ENCODE assay signal across 8 cellular contexts in the genomic region with DNA sequence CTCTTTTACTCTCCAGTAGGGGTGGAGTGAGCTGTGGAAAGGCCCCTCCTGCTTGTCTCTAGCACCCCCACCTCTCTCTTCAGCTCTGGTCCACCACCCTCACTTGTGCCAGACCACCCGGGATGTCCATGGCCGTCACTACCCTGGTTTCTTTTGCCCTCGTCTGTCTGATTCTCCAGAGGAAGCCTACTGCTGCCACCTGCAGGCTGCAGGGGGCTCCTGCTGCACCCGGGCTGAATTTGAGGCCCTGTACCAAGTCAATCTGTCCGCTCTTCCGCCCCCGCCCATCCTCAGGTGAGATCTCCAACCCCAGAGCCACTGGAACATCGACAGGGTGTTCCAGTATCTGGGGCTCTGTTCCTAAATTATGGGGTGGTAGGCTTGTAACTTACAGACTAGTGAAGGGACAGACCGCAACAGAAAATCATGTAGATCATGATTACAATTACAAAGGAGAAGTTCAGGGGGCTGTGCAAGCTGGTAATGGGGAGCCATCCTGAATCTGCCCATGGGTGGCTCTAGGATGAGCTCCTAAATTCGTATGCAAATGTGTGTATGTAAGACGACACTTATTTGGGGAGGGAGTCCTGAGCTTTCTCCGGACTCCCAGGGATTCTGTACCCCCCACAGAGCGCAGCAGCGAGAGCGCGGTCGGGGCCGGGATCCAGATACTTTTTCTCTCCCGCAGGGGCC. TPM values are rescaled to one million over a fixed set of nuclear protein-coding genes. Genes with fewer than 3 reads are reported as not detected.
DNase-seq lines count a peak whose midpoint lies in the region; TF ChIP-seq lines count a peak whose summit lies in the region.

No MANE protein-coding gene starts in this region.

- DNase-seq in AG08395 (ENCODE audit: low spot score) (peak; percentile 87), GM19238 (ENCODE audit: insufficient read length, low spot score) (peak; percentile 79), HK-2 (ENCODE audit: unreplicated experiment) (peak; percentile 70), NCI-H748 (lab: John Stamatoyannopoulos, UW; ENCODE audit: unreplicated experiment) (peak; percentile 89), dorsolateral prefrontal cortex (peak; percentile 81 to 91 (median 88)), lower leg skin (ENCODE audit: low spot score in 2 of 2) (peak; percentile 85 to 97)
- peak; percentile 82 to 83 for DNase-seq in activated CD4-positive, alpha-beta T cell treated with anti-CD3 and anti-CD28 coated beads, Interleukin-2, amount 50 U/mL, for 4 hours
- DNase-seq in stimulated activated CD4-positive, alpha-beta T cell treated with anti-CD3 and anti-CD28 coated beads, Interleukin-4, amount 100 ng/mL, for 4 hours, result peak; percentile 82 to 83

- peak; percentile 64 to 96 (median 87) for TF ChIP-seq CTCF in dorsolateral prefrontal cortex (IDR thresholded peaks at IDR 0.05 in 54 of 56, conservative IDR thresholded peaks at IDR 0.05 in 2 of 56; ENCODE audit: low read depth in 1 of 56, partially characterized antibody in 56 of 56)
- peak in 1 of 3 donors; percentile 47 for TF ChIP-seq CTCF in lower leg skin (IDR thresholded peaks at IDR 0.05)

- no peaks in the 10 kb centered on the region for H3K27me3 ChIP-seq in dorsolateral prefrontal cortex

- peak overlapping the region; percentile 3 to 98 (median 88) for H3K27ac ChIP-seq in dorsolateral prefrontal cortex

- WGBS in lower leg skin, 2 donors, result 1 to 2% methylated on average over 19 of the region's 19 CpGs

- no peak for TF ChIP-seq POLR2A in lower leg skin (IDR thresholded peaks at IDR 0.05)

- H3K4me3 ChIP-seq in dorsolateral prefrontal cortex (peak overlapping the region; percentile 51 to 98 (median 82)), lower leg skin (ENCODE audit: low read depth, poor library complexity, severe bottlenecking) (peak overlapping the region; percentile 71)

- intact Hi-C loops in dorsolateral prefrontal cortex (cut with DNase I), result loop anchor here (2.0 to 10.0 kb wide), 3 partner anchors 32 to 287 kb away; a partner anchor contains a TSS
- intact Hi-C loops in lower leg skin (cut with DNase I; ENCODE audit: low total_unique reads), result no loop called here

RNA-seq across cellular contexts. Expression of a gene that starts 0.7 kb away (rescaled TPM):
- 10 to 100 TPM; 35.1 to 68.4 (median 47.2) TPM for total RNA-seq in dorsolateral prefrontal cortex
- 10 to 100 TPM; 56.5 to 79.1 (median 68.2) TPM for total RNA-seq in lower leg skin

RNA-seq across cellular contexts. Expression of a gene that starts 2.1 kb away (rescaled TPM):
- total RNA-seq in dorsolateral prefrontal cortex (10 to 100 TPM in 119 of 120 experiments, 1 to 10 TPM in 1; 8.6 to 40.8 (median 20.2) TPM), lower leg skin (10 to 100 TPM; 12.0 to 21.1 (median 19.4) TPM)

RNA-seq across cellular contexts. Expression of a gene that starts 20.3 kb away (rescaled TPM):
- total RNA-seq in dorsolateral prefrontal cortex, result 10 to 100 TPM; 10.6 to 28.2 (median 18.0) TPM
- total RNA-seq in lower leg skin, result 10 to 100 TPM; 11.0 to 24.5 (median 14.1) TPM

RNA-seq across cellular contexts. Expression of a gene that starts 31.3 kb away (rescaled TPM):
- 100 to 1,000 TPM; 152 to 468 (median 226) TPM for total RNA-seq in dorsolateral prefrontal cortex
- total RNA-seq in lower leg skin, result 10 to 100 TPM; 21.8 to 43.5 (median 27.4) TPM

RNA-seq across cellular contexts. Expression of a gene that starts 50.1 kb away (rescaled TPM):
- 10 to 100 TPM in 95 of 120 experiments, 1 to 10 TPM in 25; 5.3 to 39.5 (median 13.8) TPM for total RNA-seq in dorsolateral prefrontal cortex
- total RNA-seq in lower leg skin, result 10 to 100 TPM in 2 of 4 donors, 1 to 10 TPM in 2; 3.6 to 17.9 (median 11.0) TPM

Comparison
In these comparisons a context has a peak if more than half of its experiments do, and no peak if none do; other contexts are left out.
1. Peak in every context shown above with its lines: DNase-seq, H3K4me3 ChIP-seq and H3K27ac ChIP-seq.